ENCODE assay signal across 16 cellular contexts in genomic region chr18:23784811-23785245, GRCh38.
DNase-seq lines count a peak whose midpoint lies in the region; ATAC-seq, FAIRE-seq and TF ChIP-seq lines count a peak whose summit lies in the region.
"Had no signal": no experiment of that assay in that cellular context is flagged by ENCODE, and none has a peak within 500 bp of the region (broad histone marks: within the 10 kb centered on the region; RNA-seq: fewer than 3 reads in every experiment).

No MANE protein-coding gene starts in this region.

- CTCF ChIA-PET in AG04450 (lab: Charles Lee) = no interaction called here

- no peaks in the 10 kb centered on the region for H3K36me3 Mint-ChIP-seq in HFFc6 (ENCODE audit: low read depth)
- no peaks in the 10 kb centered on the region for H3K36me3 Mint-ChIP-seq in effector memory CD8-positive, alpha-beta T cell (ENCODE audit: insufficient read depth)
- H3K36me3 Mint-ChIP-seq in natural killer cell treated with Interleukin-12 subunit alpha and Interleukin-12 subunit beta and Interleukin-15 and Interleukin-18, amount 100 ng/mL, for 72 hours = peaks cover 6% of the 10 kb centered on the region
- H3K36me3 Mint-ChIP-seq: CD4-positive, CD25-positive, alpha-beta regulatory T cell had no signal

- peak; percentile 15 for DNase-seq in AG04450 (ENCODE audit: low read depth, low spot score)
- peak; percentile 75 for DNase-seq in HFFc6
- DNase-seq in bronchial epithelial cell (ENCODE audit: low read depth) = peak; percentile 94
- DNase-seq in kidney tubule cell (ENCODE audit: low spot score) = peak; percentile 96
- no peak for DNase-seq in effector memory CD8-positive, alpha-beta T cell
- DNase-seq in natural killer cell treated with Interleukin-12 subunit alpha and Interleukin-12 subunit beta and Interleukin-15 and Interleukin-18, amount 100 ng/mL, for 72 hours (ENCODE audit: low spot score) = no peak
- no peak for DNase-seq in activated CD4-positive, CD25-positive, alpha-beta regulatory T cell treated with anti-CD3 and anti-CD28 coated beads, Interleukin-2, amount 50 U/mL, for 72 hours
- DNase-seq: activated CD4-positive, alpha-beta T cell treated with anti-CD3 and anti-CD28 coated beads for 36 hours; activated naive CD4-positive, alpha-beta T cell; CD4-positive, CD25-positive, alpha-beta regulatory T cell; effector CD4-positive, alpha-beta T cell; kidney; pancreas had no signal

- H3K9me3 ChIP-seq in AG04450 (ENCODE audit: control insufficient read depth, insufficient read depth, low read length) = 0 out of 2 replicates have a peak, but pooled peaks cover 2% of the 10 kb centered on the region
- H3K9me3 ChIP-seq: pancreas, SJSA1 had no signal

- H3K27ac ChIP-seq in AG04450 (ENCODE audit: low read depth, low read length) = no peak overlapping the region
- H3K27ac ChIP-seq: pancreas, SJSA1 had no signal

- POLR2A ChIA-PET in AG04450 (lab: Yijun Ruan, JAX) = no interaction called here

- peak overlapping the region; percentile 6; the same call in 1 of the 2 replicates for H3K27ac Mint-ChIP-seq in HFFc6
- no peak overlapping the region for H3K27ac Mint-ChIP-seq in effector memory CD8-positive, alpha-beta T cell
- H3K27ac Mint-ChIP-seq in natural killer cell treated with Interleukin-12 subunit alpha and Interleukin-12 subunit beta and Interleukin-15 and Interleukin-18, amount 100 ng/mL, for 72 hours = no peak overlapping the region
- H3K27ac Mint-ChIP-seq: activated CD4-positive, alpha-beta T cell treated with anti-CD3 and anti-CD28 coated beads for 36 hours; CD4-positive, CD25-positive, alpha-beta regulatory T cell had no signal

- peaks cover 25% of the 10 kb centered on the region for H3K4me1 Mint-ChIP-seq in HFFc6 (ENCODE audit: low read depth)
- H3K4me1 Mint-ChIP-seq in effector memory CD8-positive, alpha-beta T cell (ENCODE audit: low read depth in 2 of 2) = no peaks in the 10 kb centered on the region
- H3K4me1 Mint-ChIP-seq in natural killer cell treated with Interleukin-12 subunit alpha and Interleukin-12 subunit beta and Interleukin-15 and Interleukin-18, amount 100 ng/mL, for 72 hours (ENCODE audit: low read depth in 2 of 2) = no peaks in the 10 kb centered on the region
- H3K4me1 Mint-ChIP-seq: activated CD4-positive, alpha-beta T cell treated with anti-CD3 and anti-CD28 coated beads for 36 hours; CD4-positive, CD25-positive, alpha-beta regulatory T cell had no signal

- peaks cover 2% of the 10 kb centered on the region for H3K27me3 ChIP-seq in AG04450 (ENCODE audit: control insufficient read depth, insufficient read depth, low read length)
- H3K27me3 ChIP-seq in bronchial epithelial cell (ENCODE audit: control insufficient read depth, insufficient read depth, low read length) = no peaks in the 10 kb centered on the region
- H3K27me3 ChIP-seq: pancreas, SJSA1 had no signal

- H3K4me3 Mint-ChIP-seq in HFFc6 = no peak overlapping the region
- no peak overlapping the region for H3K4me3 Mint-ChIP-seq in effector memory CD8-positive, alpha-beta T cell
- H3K4me3 Mint-ChIP-seq in natural killer cell treated with Interleukin-12 subunit alpha and Interleukin-12 subunit beta and Interleukin-15 and Interleukin-18, amount 100 ng/mL, for 72 hours = no peak overlapping the region
- H3K4me3 Mint-ChIP-seq: activated CD4-positive, alpha-beta T cell treated with anti-CD3 and anti-CD28 coated beads for 36 hours; CD4-positive, CD25-positive, alpha-beta regulatory T cell had no signal

- no peak for ATAC-seq in effector memory CD8-positive, alpha-beta T cell (replicated peaks)
- no peak for ATAC-seq in natural killer cell treated with Interleukin-12 subunit alpha and Interleukin-12 subunit beta and Interleukin-15 and Interleukin-18, amount 100 ng/mL, for 72 hours
- ATAC-seq in GM21619 (IDR thresholded peaks at IDR 0.05; ENCODE audit: unreplicated experiment) = no peak
- ATAC-seq: activated CD4-positive, alpha-beta T cell treated with anti-CD3 and anti-CD28 coated beads for 36 hours had no signal

- no peak overlapping the region for H3K4me3 ChIP-seq in AG04450 (ENCODE audit: low read depth, low read length)
- no peak overlapping the region for H3K4me3 ChIP-seq in bronchial epithelial cell (ENCODE audit: low read depth, low read length)
- H3K4me3 ChIP-seq: pancreas, SJSA1 had no signal

- TF ChIP-seq CTCF in AG04450 (IDR thresholded peaks at IDR 0.05; ENCODE audit: low read depth, low read length) (no peak), HFFc6 (IDR thresholded peaks at IDR 0.05) (no peak), bronchial epithelial cell (IDR thresholded peaks at IDR 0.05; ENCODE audit: insufficient read depth, low read length, severe bottlenecking) (no peak)

- no peak for FAIRE-seq in bronchial epithelial cell (lab: Jason Lieb, UNC)
- FAIRE-seq: GM12891, kidney, pancreas had no signal

- H3K9me3 Mint-ChIP-seq in HFFc6 = no peaks in the 10 kb centered on the region
- H3K9me3 Mint-ChIP-seq in effector memory CD8-positive, alpha-beta T cell = no peaks in the 10 kb centered on the region
- peaks cover 4% of the 10 kb centered on the region for H3K9me3 Mint-ChIP-seq in natural killer cell treated with Interleukin-12 subunit alpha and Interleukin-12 subunit beta and Interleukin-15 and Interleukin-18, amount 100 ng/mL, for 72 hours

- peaks cover 2% of the 10 kb centered on the region for H3K27me3 Mint-ChIP-seq in HFFc6 (ENCODE audit: insufficient read depth)
- H3K27me3 Mint-ChIP-seq in effector memory CD8-positive, alpha-beta T cell = peaks cover 31 to 32% of the 10 kb centered on the region in 2 donors
- peaks cover 23 to 24% of the 10 kb centered on the region in 2 donors for H3K27me3 Mint-ChIP-seq in natural killer cell treated with Interleukin-12 subunit alpha and Interleukin-12 subunit beta and Interleukin-15 and Interleukin-18, amount 100 ng/mL, for 72 hours

- no peaks in the 10 kb centered on the region for H3K36me3 ChIP-seq in bronchial epithelial cell (ENCODE audit: control insufficient read depth, insufficient read depth, low read length)
- H3K36me3 ChIP-seq: pancreas, SJSA1 had no signal

Comparison
In these comparisons a context has a peak if more than half of its experiments do, and no peak if none do; other contexts are left out.
1. DNase-seq: peak in AG04450 (single experiment), HFFc6 (single experiment), bronchial epithelial cell (single experiment) and kidney tubule cell (single experiment); none in effector memory CD8-positive, alpha-beta T cell (0 of 3), natural killer cell treated with Interleukin-12 subunit alpha and Interleukin-12 subunit beta and Interleukin-15 and Interleukin-18, amount 100 ng/mL, for 72 hours (single experiment) and activated CD4-positive, CD25-positive, alpha-beta regulatory T cell treated with anti-CD3 and anti-CD28 coated beads, Interleukin-2, amount 50 U/mL, for 72 hours (single experiment).